Comparison of ENCODE assay signal across 1 cellular context in the genomic region with DNA sequence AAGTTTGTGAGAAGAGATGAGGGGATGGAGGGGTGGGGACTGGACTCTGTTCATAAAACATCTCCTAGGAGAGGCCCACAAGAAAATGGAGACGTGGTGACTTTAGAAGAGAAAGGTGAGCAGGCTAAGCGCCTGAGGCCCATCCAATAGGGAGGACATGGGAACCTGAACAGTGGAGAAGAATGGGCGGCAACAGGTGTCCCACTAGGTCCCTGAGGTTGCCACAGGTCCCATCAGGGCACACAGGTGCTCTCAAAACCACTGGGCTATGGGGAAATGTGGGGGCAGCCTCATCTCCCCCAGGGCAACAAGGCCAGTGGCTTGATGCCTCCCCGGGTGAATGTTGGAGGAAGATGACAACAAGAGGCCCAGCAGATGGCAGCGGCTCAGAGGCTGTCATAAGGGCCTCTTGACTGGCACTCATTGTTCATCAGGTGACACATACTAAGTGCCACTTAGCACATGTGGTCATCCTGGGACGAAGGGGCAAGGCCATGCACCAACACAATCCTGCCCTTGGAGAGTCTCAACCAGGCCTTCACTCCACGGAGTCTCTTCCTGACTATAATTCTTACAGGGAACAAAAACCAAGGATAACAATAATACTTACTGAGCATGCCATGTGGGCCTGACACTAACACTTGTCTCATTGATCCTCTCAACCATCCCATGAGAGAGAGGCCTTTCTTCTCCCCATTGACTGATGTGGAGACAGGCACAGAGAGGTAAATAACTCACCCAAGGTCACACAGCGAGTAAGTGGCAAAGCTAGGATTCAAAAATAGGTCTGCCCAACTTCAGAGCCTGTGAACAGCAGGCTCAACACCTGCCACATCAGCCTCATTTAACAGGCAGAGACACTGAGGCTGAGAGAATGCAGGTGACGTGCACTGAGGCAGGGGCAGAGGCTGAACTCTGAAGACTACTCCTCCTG.
TF ChIP-seq lines count a peak whose summit lies in the region.

No MANE protein-coding gene starts in this region.

TF ChIP-seq in HCT116, 20 proteins besides CTCF, POLR2A, EP300 and RAD21 (continued from another document):
- TF ChIP-seq ZBTB33 (IDR thresholded peaks at IDR 0.05; ENCODE audit: extremely low read depth, insufficient replicate concordance, low read length) (no peak), MAX (IDR thresholded peaks at IDR 0.05) (peak; percentile 92), EZH2 (IDR thresholded peaks at IDR 0.05) (no peak), CBX3 (IDR thresholded peaks at IDR 0.05; ENCODE audit: low read depth) (peak; percentile 35; the same call in 1 of the 2 replicates)
